Comparison of ENCODE assay signal across 29 cellular contexts in the genomic region with DNA sequence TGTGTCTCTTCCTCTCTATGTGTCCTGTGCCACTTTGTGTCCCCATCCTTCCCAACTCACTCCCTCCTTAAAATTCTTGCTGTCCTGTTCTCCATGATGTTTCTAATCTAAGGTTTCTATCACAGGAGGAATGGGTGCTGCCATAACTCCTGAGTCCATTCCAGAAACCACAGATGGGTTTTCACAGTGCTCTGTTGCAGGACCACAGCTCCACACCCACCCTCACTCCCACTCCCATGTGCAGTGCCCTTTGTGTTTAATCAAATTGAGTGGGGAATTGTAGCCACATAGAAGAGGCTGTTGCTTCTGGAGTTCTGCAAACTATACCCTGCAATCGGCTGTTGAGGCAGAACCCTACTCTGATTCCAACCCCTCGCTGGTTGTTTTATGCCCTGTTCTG.
"Had no signal": no experiment of that assay in that cellular context is flagged by ENCODE, and none has a peak within 500 bp of the region (broad histone marks: within the 10 kb centered on the region; RNA-seq: fewer than 3 reads in every experiment).

No MANE protein-coding gene starts in this region.

- H3K9me3 ChIP-seq: Peyer's patch, SJSA1, SK-N-SH had no signal

- H3K4me3 Mint-ChIP-seq: activated CD4-positive, alpha-beta T cell treated with anti-CD3 and anti-CD28 coated beads, Interleukin-2, amount 10 ng/mL, durations not matched to agents 24 days and 14 days; activated CD8-positive, alpha-beta T cell treated with anti-CD3 and anti-CD28 coated beads for 36 hours; activated naive CD4-positive, alpha-beta T cell treated with anti-CD3 and anti-CD28 coated beads, Interleukin-2, amount 10 ng/mL, durations not matched to agents 7 days and 5 days; activated naive CD8-positive, alpha-beta T cell treated with anti-CD3 and anti-CD28 coated beads for 36 hours; activated T-helper 1 cell treated with anti-CD3 and anti-CD28 coated beads, Interleukin-12 subunit alpha, Interleukin-12 subunit beta, Interleukin-2, Interleukin-4 antibody, amounts not matched to agents 30 ng/mL and 10 ng/mL and 1 ng/mL, durations not matched to agents 14 hours and 24 hours and 36 hours; T-helper 1 cell treated with Interleukin-12 subunit alpha and Interleukin-12 subunit beta and Interleukin-4 antibody, amounts not matched to agents 30 μg/mL and 1 μg/mL, for 36 hours; T-helper 2 cell treated with Interferon-gamma antibody and Interleukin-4, amounts not matched to agents 5 μg/mL and 100 μg/mL, for 36 hours had no signal

- H3K27ac Mint-ChIP-seq: activated CD4-positive, alpha-beta T cell treated with anti-CD3 and anti-CD28 coated beads, Interleukin-2, amount 10 ng/mL, durations not matched to agents 24 days and 14 days; activated CD8-positive, alpha-beta T cell treated with anti-CD3 and anti-CD28 coated beads for 36 hours; activated naive CD4-positive, alpha-beta T cell treated with anti-CD3 and anti-CD28 coated beads, Interleukin-2, amount 10 ng/mL, durations not matched to agents 7 days and 5 days; activated naive CD8-positive, alpha-beta T cell treated with anti-CD3 and anti-CD28 coated beads for 36 hours; activated T-helper 1 cell treated with anti-CD3 and anti-CD28 coated beads, Interleukin-12 subunit alpha, Interleukin-12 subunit beta, Interleukin-2, Interleukin-4 antibody, amounts not matched to agents 30 ng/mL and 10 ng/mL and 1 ng/mL, durations not matched to agents 14 hours and 24 hours and 36 hours; T-helper 1 cell treated with Interleukin-12 subunit alpha and Interleukin-12 subunit beta and Interleukin-4 antibody, amounts not matched to agents 30 μg/mL and 1 μg/mL, for 36 hours; T-helper 2 cell treated with Interferon-gamma antibody and Interleukin-4, amounts not matched to agents 5 μg/mL and 100 μg/mL, for 36 hours had no signal

- H3K9ac ChIP-seq: SK-N-SH had no signal

- H3K9me3 Mint-ChIP-seq: activated CD4-positive, alpha-beta T cell treated with anti-CD3 and anti-CD28 coated beads, Interleukin-2, amount 10 ng/mL, durations not matched to agents 24 days and 14 days; activated CD8-positive, alpha-beta T cell treated with anti-CD3 and anti-CD28 coated beads for 36 hours; activated naive CD4-positive, alpha-beta T cell treated with anti-CD3 and anti-CD28 coated beads, Interleukin-2, amount 10 ng/mL, durations not matched to agents 7 days and 5 days; activated naive CD8-positive, alpha-beta T cell treated with anti-CD3 and anti-CD28 coated beads for 36 hours; activated T-helper 1 cell treated with anti-CD3 and anti-CD28 coated beads, Interleukin-12 subunit alpha, Interleukin-12 subunit beta, Interleukin-2, Interleukin-4 antibody, amounts not matched to agents 30 ng/mL and 10 ng/mL and 1 ng/mL, durations not matched to agents 14 hours and 24 hours and 36 hours; T-helper 1 cell treated with Interleukin-12 subunit alpha and Interleukin-12 subunit beta and Interleukin-4 antibody, amounts not matched to agents 30 μg/mL and 1 μg/mL, for 36 hours; T-helper 2 cell treated with Interferon-gamma antibody and Interleukin-4, amounts not matched to agents 5 μg/mL and 100 μg/mL, for 36 hours had no signal

- H3K27ac ChIP-seq: brain microvascular endothelial cell, Peyer's patch, SJSA1 had no signal

- H3K36me3 Mint-ChIP-seq: activated naive CD4-positive, alpha-beta T cell treated with anti-CD3 and anti-CD28 coated beads, Interleukin-2, amount 10 ng/mL, durations not matched to agents 7 days and 5 days; activated naive CD8-positive, alpha-beta T cell treated with anti-CD3 and anti-CD28 coated beads for 36 hours had no signal

- FAIRE-seq: TTC549 had no signal

- H3K36me3 ChIP-seq: brain microvascular endothelial cell, Peyer's patch, SJSA1 had no signal

- ATAC-seq: activated CD8-positive, alpha-beta T cell treated with anti-CD3 and anti-CD28 coated beads for 36 hours had no signal

- DNase-seq: activated CD4-positive, alpha-beta T cell treated with anti-CD3 and anti-CD28 coated beads, Interleukin-2, amount 10 ng/mL, durations not matched to agents 24 days and 14 days; activated CD4-positive, alpha-beta T cell treated with anti-CD3 and anti-CD28 coated beads, Interleukin-2, amount 50 U/mL, for 4 hours; activated CD8-positive, alpha-beta T cell treated with anti-CD3 and anti-CD28 coated beads for 36 hours; activated gamma-delta T cell treated with Interleukin-2 at 50 U/mL for 16 hours; activated naive CD4-positive, alpha-beta T cell treated with anti-CD3 and anti-CD28 coated beads, Interleukin-2, amount 10 ng/mL, durations not matched to agents 7 days and 5 days; activated naive CD8-positive, alpha-beta T cell treated with anti-CD3 and anti-CD28 coated beads for 36 hours; activated T-cell treated with anti-CD3 and anti-CD28 coated beads, Interleukin-2, amount 50 U/mL, for 1 hour; amniotic stem cell; aorta; brain microvascular endothelial cell; central memory CD4-positive, alpha-beta T cell; Karpas-422; NCI-H1048; NCI-H1105 treated with DMSO at 0.1 percent for 48 hours; NCI-H1436; NCI-H1694; NCI-H1930; NCI-H2081 treated with DMSO at 0.1 percent for 48 hours; NCI-H345; NCI-H524 treated with DMSO at 0.1 percent for 48 hours; Peyer's patch; RPMI8226; SHP77 treated with DMSO at 0.1 percent for 48 hours; SK-N-SH had no signal

- H3K4me1 ChIP-seq: Peyer's patch, SJSA1 had no signal

- H3K4me2 ChIP-seq: SK-N-SH had no signal

- H3K4me1 Mint-ChIP-seq: activated CD4-positive, alpha-beta T cell treated with anti-CD3 and anti-CD28 coated beads, Interleukin-2, amount 10 ng/mL, durations not matched to agents 24 days and 14 days; activated naive CD4-positive, alpha-beta T cell treated with anti-CD3 and anti-CD28 coated beads, Interleukin-2, amount 10 ng/mL, durations not matched to agents 7 days and 5 days; activated naive CD8-positive, alpha-beta T cell treated with anti-CD3 and anti-CD28 coated beads for 36 hours had no signal

- H3K4me3 ChIP-seq: Peyer's patch, SJSA1 had no signal

- H3K27me3 ChIP-seq: brain microvascular endothelial cell, Peyer's patch had no signal
